1 cellular context compared by ENCODE assay signal in genomic region chr3:53846134-53846850, GRCh38.
A peak's percentile ranks its signal among the peaks of the same experiment; 100 is the strongest.
TF ChIP-seq lines count a peak whose summit lies in the region.

A gene with protein sequence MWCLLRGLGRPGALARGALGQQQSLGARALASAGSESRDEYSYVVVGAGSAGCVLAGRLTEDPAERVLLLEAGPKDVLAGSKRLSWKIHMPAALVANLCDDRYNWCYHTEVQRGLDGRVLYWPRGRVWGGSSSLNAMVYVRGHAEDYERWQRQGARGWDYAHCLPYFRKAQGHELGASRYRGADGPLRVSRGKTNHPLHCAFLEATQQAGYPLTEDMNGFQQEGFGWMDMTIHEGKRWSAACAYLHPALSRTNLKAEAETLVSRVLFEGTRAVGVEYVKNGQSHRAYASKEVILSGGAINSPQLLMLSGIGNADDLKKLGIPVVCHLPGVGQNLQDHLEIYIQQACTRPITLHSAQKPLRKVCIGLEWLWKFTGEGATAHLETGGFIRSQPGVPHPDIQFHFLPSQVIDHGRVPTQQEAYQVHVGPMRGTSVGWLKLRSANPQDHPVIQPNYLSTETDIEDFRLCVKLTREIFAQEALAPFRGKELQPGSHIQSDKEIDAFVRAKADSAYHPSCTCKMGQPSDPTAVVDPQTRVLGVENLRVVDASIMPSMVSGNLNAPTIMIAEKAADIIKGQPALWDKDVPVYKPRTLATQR (minus strand): TSS chr3:53846419. CDS start chr3:53824008, 22,411 bp downstream.
TSS of gene IL17RB (plus strand) at chr3:53846568. CDS start at chr3:53846589, 21 bp downstream.

TF ChIP-seq in HepG2, 621 proteins besides CTCF, POLR2A, EP300 and RAD21 (continued from another document and continues in another):
- no peak for TF ChIP-seq HMGXB3 (CRISPR knock-in tag; IDR thresholded peaks at IDR 0.05; ENCODE audit: borderline replicate concordance)
- no peak for TF ChIP-seq PLRG1 (conservative IDR thresholded peaks at IDR 0.05)
- TF ChIP-seq, protein P1, sequence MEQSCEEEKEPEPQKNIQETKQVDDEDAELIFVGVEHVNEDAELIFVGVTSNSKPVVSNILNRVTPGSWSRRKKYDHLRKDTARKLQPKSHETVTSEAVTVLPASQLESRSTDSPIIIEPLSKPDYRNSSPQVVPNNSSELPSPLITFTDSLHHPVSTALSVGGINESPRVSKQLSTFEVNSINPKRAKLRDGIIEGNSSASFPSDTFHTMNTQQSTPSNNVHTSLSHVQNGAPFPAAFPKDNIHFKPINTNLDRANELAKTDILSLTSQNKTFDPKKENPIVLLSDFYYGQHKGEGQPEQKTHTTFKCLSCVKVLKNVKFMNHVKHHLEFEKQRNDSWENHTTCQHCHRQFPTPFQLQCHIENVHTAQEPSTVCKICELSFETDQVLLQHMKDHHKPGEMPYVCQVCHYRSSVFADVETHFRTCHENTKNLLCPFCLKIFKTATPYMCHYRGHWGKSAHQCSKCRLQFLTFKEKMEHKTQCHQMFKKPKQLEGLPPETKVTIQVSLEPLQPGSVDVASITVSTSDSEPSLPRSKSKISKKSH (CRISPR knock-in tag; IDR thresholded peaks at IDR 0.05; ENCODE audit: borderline replicate concordance): peak; percentile 89; the same call in 1 of the 2 replicates
- peak; percentile 84 for TF ChIP-seq IKZF5 (CRISPR knock-in tag; IDR thresholded peaks at IDR 0.05)
- TF ChIP-seq TGIF2 (CRISPR knock-in tag; IDR thresholded peaks at IDR 0.05): peak; percentile 49
- peak; percentile 40; the same call in 1 of the 2 replicates for TF ChIP-seq MYNN (CRISPR knock-in tag; IDR thresholded peaks at IDR 0.05; ENCODE audit: low read depth)
- TF ChIP-seq NCOA2 (CRISPR knock-in tag; IDR thresholded peaks at IDR 0.05): peak; percentile 59
- TF ChIP-seq AFF4 (CRISPR knock-in tag; IDR thresholded peaks at IDR 0.05): peak; percentile 72; the same call in 1 of the 2 replicates
- peak; percentile 66; the same call in 1 of the 2 replicates for TF ChIP-seq MIXL1 (CRISPR knock-in tag; IDR thresholded peaks at IDR 0.05)
- TF ChIP-seq RELA (CRISPR knock-in tag; IDR thresholded peaks at IDR 0.05): peak; percentile 90; the same call in 1 of the 2 replicates
- no peak for TF ChIP-seq ZNF597 (CRISPR knock-in tag; IDR thresholded peaks at IDR 0.05)
- TF ChIP-seq NFKBIZ (CRISPR knock-in tag; IDR thresholded peaks at IDR 0.05): no peak
- TF ChIP-seq, protein P2, sequence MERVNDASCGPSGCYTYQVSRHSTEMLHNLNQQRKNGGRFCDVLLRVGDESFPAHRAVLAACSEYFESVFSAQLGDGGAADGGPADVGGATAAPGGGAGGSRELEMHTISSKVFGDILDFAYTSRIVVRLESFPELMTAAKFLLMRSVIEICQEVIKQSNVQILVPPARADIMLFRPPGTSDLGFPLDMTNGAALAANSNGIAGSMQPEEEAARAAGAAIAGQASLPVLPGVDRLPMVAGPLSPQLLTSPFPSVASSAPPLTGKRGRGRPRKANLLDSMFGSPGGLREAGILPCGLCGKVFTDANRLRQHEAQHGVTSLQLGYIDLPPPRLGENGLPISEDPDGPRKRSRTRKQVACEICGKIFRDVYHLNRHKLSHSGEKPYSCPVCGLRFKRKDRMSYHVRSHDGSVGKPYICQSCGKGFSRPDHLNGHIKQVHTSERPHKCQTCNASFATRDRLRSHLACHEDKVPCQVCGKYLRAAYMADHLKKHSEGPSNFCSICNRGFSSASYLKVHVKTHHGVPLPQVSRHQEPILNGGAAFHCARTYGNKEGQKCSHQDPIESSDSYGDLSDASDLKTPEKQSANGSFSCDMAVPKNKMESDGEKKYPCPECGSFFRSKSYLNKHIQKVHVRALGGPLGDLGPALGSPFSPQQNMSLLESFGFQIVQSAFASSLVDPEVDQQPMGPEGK (CRISPR knock-in tag; IDR thresholded peaks at IDR 0.05): peak; percentile 99
- peak; percentile 67 to 76; a peak in 1 of 4 replicates for TF ChIP-seq KLF16 (CRISPR knock-in tag; IDR thresholded peaks at IDR 0.05)
- no peak for TF ChIP-seq GTF2F1 (IDR thresholded peaks at IDR 0.05; ENCODE audit: low read length)
- TF ChIP-seq GABPB1 (CRISPR knock-in tag; IDR thresholded peaks at IDR 0.05): peak; percentile 63; the same call in 1 of the 2 replicates
- peak; percentile 91; the same call in 1 of the 2 replicates for TF ChIP-seq ZNF724P (CRISPR knock-in tag; IDR thresholded peaks at IDR 0.05; ENCODE audit: borderline replicate concordance)
- TF ChIP-seq ZNF10 (CRISPR knock-in tag; IDR thresholded peaks at IDR 0.05; ENCODE audit: borderline replicate concordance, low read depth): no peak
- TF ChIP-seq, protein P3, sequence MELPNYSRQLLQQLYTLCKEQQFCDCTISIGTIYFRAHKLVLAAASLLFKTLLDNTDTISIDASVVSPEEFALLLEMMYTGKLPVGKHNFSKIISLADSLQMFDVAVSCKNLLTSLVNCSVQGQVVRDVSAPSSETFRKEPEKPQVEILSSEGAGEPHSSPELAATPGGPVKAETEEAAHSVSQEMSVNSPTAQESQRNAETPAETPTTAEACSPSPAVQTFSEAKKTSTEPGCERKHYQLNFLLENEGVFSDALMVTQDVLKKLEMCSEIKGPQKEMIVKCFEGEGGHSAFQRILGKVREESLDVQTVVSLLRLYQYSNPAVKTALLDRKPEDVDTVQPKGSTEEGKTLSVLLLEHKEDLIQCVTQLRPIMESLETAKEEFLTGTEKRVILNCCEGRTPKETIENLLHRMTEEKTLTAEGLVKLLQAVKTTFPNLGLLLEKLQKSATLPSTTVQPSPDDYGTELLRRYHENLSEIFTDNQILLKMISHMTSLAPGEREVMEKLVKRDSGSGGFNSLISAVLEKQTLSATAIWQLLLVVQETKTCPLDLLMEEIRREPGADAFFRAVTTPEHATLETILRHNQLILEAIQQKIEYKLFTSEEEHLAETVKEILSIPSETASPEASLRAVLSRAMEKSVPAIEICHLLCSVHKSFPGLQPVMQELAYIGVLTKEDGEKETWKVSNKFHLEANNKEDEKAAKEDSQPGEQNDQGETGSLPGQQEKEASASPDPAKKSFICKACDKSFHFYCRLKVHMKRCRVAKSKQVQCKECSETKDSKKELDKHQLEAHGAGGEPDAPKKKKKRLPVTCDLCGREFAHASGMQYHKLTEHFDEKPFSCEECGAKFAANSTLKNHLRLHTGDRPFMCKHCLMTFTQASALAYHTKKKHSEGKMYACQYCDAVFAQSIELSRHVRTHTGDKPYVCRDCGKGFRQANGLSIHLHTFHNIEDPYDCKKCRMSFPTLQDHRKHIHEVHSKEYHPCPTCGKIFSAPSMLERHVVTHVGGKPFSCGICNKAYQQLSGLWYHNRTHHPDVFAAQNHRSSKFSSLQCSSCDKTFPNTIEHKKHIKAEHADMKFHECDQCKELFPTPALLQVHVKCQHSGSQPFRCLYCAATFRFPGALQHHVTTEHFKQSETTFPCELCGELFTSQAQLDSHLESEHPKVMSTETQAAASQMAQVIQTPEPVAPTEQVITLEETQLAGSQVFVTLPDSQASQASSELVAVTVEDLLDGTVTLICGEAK (IDR thresholded peaks at IDR 0.05): no peak
- TF ChIP-seq, protein P3 (CRISPR knock-in tag; IDR thresholded peaks at IDR 0.05): peak; percentile 81
- no peak for TF ChIP-seq DNMT1 (CRISPR knock-in tag; IDR thresholded peaks at IDR 0.05)
